ENCODE assay signal across 8 cellular contexts in the genomic region with DNA sequence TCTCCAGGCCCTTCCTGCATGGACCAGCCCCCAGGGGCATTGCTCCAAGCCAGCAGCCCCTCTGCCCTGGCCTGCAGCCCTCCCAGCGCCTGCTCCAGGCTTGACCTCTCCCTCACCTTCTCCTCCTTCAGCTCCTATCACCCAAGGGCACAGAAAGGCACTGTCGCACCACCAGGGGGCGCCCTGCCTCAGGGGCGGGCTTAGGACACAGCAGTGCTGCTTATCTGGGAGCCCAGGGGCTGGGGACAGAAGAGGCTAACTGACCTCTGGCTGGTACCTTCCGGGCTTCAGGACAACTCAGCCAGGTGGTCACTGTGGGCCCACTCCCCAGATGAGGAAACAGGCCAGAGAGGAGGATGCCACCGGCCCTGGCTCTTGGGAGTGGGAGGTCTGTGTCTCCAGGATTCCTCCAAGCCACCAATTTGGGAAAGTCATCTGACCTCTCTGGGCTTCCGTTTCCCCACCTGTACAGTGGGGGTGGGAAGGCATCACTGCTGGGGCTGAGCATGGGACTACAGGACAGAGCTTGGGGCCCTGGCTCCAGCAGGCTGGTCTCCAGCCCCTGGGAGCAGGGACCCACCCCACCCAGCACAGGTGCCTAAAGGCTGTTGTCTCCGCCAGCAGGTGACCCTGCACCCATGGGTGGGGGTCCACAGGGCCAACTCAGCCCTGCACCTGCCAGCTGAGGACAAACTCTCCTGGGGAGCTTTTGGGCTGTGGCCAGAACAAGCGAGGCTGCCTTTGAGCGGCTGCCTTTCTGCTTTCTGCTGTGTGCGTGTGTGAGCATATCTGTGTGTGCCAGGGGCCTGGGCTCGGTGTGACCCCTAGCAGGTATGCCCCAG. TPM values are rescaled to one million over a fixed set of nuclear protein-coding genes. Genes with fewer than 3 reads are reported as not detected.
A peak's percentile ranks its signal among the peaks of the same experiment; 100 is the strongest.
DNase-seq lines count a peak whose midpoint lies in the region; ATAC-seq and TF ChIP-seq lines count a peak whose summit lies in the region.

No MANE protein-coding gene starts in this region.

- H3K4me1 ChIP-seq in PC-9 (replicated peaks; ENCODE audit: insufficient read depth) (peaks cover 62% of the 10 kb centered on the region), mucosa of rectum (ENCODE audit: control insufficient read depth in 2 of 2, insufficient read depth in 2 of 2, low read length in 2 of 2) (peaks cover 48 to 59% of the 10 kb centered on the region in 2 donors)

- peak; percentile 96 for TF ChIP-seq CTCF in GM12864 (IDR thresholded peaks at IDR 0.05; ENCODE audit: low read depth, low read length, missing control alignments)
- TF ChIP-seq CTCF in PC-9 (conservative IDR thresholded peaks at IDR 0.05) = peak; percentile 98

- no peaks in the 10 kb centered on the region for H3K9me2 ChIP-seq in PC-9 (ENCODE audit: insufficient read depth)

- H3K36me3 ChIP-seq in PC-9 (ENCODE audit: low read depth) (no peaks in the 10 kb centered on the region), mucosa of rectum (ENCODE audit: control insufficient read depth in 2 of 2, insufficient read depth in 2 of 2, low read length in 2 of 2) (no peaks in the 10 kb centered on the region)

- H3K27me3 ChIP-seq in PC-9 (ENCODE audit: insufficient read depth, low read depth) (no peaks in the 10 kb centered on the region), mucosa of rectum (ENCODE audit: control insufficient read depth in 2 of 2, insufficient read depth in 2 of 2, low read length in 2 of 2) (peaks cover 5 to 11% of the 10 kb centered on the region in 2 donors)

- BruUV-seq in PC-9 (replicated peaks; lab: Mats Ljungman, UMichigan) = no TSS peak

- POLR2A ChIA-PET in PC-9 (lab: Charles Lee; ENCODE audit: unreplicated experiment) = interaction anchor here (0.6 kb wide), 1 partner anchor 71 kb away, joined by 3 read pairs; no protein-coding TSS in a partner anchor

- CTCF ChIA-PET in PC-9 (lab: Charles Lee) = interaction anchor here (0.5 to 0.7 kb wide), 4 partner anchors 46 to 268 kb away, joined by 3 to 16 read pairs (median 3); no protein-coding TSS in a partner anchor

- peak overlapping the region; percentile 83 for H3K27ac ChIP-seq in PC-9
- H3K27ac ChIP-seq in mucosa of rectum (ENCODE audit: low read depth in 2 of 2, low read length in 2 of 2) = peak overlapping the region; percentile 91 to 96

- no peak overlapping the region for H2AFZ ChIP-seq in PC-9

- H4K20me1 ChIP-seq in PC-9 (ENCODE audit: insufficient read depth) = no peaks in the 10 kb centered on the region

- peak overlapping the region; percentile 73 for H3K4me2 ChIP-seq in PC-9

- DNase-seq in GM12864 (ENCODE audit: low read depth) (peak; percentile 44), KG1 (lab: John Stamatoyannopoulos, UW) (peak; percentile 59), PC-9 (peak; percentile 80 to 81), erythroblast (lab: John Stamatoyannopoulos, UW) (peak; percentile 79 to 88)
- peak; percentile 89 for DNase-seq in activated T-cell treated with anti-CD3 and anti-CD28 coated beads, Interleukin-2, amount 50 U/mL, for 1 hour
- DNase-seq in stimulated activated CD8-positive, alpha-beta memory T cell treated with anti-CD3 and anti-CD28 coated beads, Interleukin-4, amount 100 ng/mL, for 48 hours = peak; percentile 97

- H3K9me3 ChIP-seq in PC-9 (ENCODE audit: insufficient read depth, low read depth) (no peaks in the 10 kb centered on the region), mucosa of rectum (ENCODE audit: control insufficient read depth in 2 of 2, low read length in 2 of 2) (no peaks in the 10 kb centered on the region)

- H3K4me3 ChIP-seq in GM12864 (ENCODE audit: low read depth, low read length) (no peak overlapping the region), PC-9 (no peak overlapping the region; the same call in 1 of the 2 replicates), mucosa of rectum (ENCODE audit: low read length in 2 of 2) (peak overlapping the region in 1 of 2 donors; percentile 11)

- peak overlapping the region; percentile 24 to 69 for H3K9ac ChIP-seq in mucosa of rectum (ENCODE audit: low read depth in 1 of 2, low read length in 2 of 2)

- H3K79me2 ChIP-seq in PC-9 (ENCODE audit: low read depth) = 0 out of 2 replicates have a peak, but pooled peaks cover 3% of the 10 kb centered on the region

- no peak for TF ChIP-seq POLR2A in erythroblast (IDR thresholded peaks at IDR 0.05; ENCODE audit: low read length)

- peaks cover 38% of the 10 kb centered on the region for H3F3A ChIP-seq in PC-9 (ENCODE audit: insufficient read depth, low read depth)

- intact Hi-C loops in PC-9 (cut with micrococcal nuclease; ENCODE audit: unreplicated experiment) = loop anchor here (1.0 to 5.0 kb wide), 5 partner anchors 98 to 402 kb away; partner anchors contain the start of gene TEDC1

- ATAC-seq in HG03378 (IDR thresholded peaks at IDR 0.05; ENCODE audit: unreplicated experiment) = no peak

RNA-seq across cellular contexts. Expression of gene GPR132, which starts 25.5 kb away (rescaled TPM):
- 0.98 TPM in 1 of 2 replicates, not detected in the other for total RNA-seq in PC-9 (2021)

Comparison
In these comparisons a context has a peak if more than half of its experiments do, and no peak if none do; other contexts are left out.
1. DNase-seq: peak in every context shown above with its lines; median percentile 97 in stimulated activated CD8-positive, alpha-beta memory T cell treated with anti-CD3 and anti-CD28 coated beads, Interleukin-4, amount 100 ng/mL, for 48 hours; 89 in activated T-cell treated with anti-CD3 and anti-CD28 coated beads, Interleukin-2, amount 50 U/mL, for 1 hour; 84 in erythroblast; 80 in PC-9; 59 in KG1; 44 in GM12864.